In the genomic region with DNA sequence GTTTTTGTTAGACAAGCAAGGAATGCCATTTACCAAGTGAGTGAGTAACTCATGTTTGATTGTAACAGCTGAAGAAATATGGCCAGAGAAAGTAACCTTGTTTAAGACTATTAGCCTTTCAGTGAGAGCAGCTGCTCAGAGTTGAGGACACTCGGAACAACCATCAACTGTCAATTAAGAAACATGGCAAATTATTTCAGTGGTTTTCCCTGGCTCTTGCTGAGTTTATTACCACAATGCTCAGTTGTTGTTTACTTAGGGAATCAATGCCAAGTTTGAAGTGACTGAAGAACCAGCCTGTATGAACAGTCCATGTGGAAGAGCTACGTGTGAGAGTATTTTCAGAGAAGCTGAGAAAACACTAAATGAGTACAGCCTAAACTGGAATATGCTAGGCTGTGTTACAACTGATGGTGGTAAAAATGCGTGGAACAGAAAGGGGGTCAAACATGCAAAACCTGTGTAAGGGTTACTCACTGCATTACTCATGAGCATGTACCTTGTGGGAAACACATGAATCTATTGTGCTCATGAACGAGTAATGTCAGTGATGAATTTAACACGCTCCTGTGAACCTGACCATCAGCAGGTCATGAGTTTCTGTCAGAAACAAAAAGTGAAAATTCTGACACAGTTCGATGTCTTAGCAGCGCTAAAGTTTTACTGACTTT, we compare ENCODE assay signal across 2 cellular contexts.
TF ChIP-seq lines count a peak whose summit lies in the region.

No MANE protein-coding gene starts in this region.

TF ChIP-seq in HepG2, 621 proteins besides CTCF, POLR2A, EP300 and RAD21:
- TF ChIP-seq ZNF331 (CRISPR knock-in tag; IDR thresholded peaks at IDR 0.05) (peak; percentile 84), NFIC (IDR thresholded peaks at IDR 0.05; ENCODE audit: low read length) (no peak), FOXA3 (CRISPR knock-in tag; IDR thresholded peaks at IDR 0.05) (peak; percentile 60; the same call in 1 of the 2 replicates), FOXA1 (IDR thresholded peaks at IDR 0.05) (no peak), FOXA1 (CRISPR knock-in tag; IDR thresholded peaks at IDR 0.05) (peak; percentile 58)
- TF ChIP-seq, protein P1, sequence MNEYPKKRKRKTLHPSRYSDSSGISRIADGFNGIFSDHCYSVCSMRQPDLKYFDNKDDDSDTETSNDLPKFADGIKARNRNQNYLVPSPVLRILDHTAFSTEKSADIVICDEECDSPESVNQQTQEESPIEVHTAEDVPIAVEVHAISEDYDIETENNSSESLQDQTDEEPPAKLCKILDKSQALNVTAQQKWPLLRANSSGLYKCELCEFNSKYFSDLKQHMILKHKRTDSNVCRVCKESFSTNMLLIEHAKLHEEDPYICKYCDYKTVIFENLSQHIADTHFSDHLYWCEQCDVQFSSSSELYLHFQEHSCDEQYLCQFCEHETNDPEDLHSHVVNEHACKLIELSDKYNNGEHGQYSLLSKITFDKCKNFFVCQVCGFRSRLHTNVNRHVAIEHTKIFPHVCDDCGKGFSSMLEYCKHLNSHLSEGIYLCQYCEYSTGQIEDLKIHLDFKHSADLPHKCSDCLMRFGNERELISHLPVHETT (CRISPR knock-in tag; conservative IDR thresholded peaks at IDR 0.05), result no peak
- TF ChIP-seq, protein P2, sequence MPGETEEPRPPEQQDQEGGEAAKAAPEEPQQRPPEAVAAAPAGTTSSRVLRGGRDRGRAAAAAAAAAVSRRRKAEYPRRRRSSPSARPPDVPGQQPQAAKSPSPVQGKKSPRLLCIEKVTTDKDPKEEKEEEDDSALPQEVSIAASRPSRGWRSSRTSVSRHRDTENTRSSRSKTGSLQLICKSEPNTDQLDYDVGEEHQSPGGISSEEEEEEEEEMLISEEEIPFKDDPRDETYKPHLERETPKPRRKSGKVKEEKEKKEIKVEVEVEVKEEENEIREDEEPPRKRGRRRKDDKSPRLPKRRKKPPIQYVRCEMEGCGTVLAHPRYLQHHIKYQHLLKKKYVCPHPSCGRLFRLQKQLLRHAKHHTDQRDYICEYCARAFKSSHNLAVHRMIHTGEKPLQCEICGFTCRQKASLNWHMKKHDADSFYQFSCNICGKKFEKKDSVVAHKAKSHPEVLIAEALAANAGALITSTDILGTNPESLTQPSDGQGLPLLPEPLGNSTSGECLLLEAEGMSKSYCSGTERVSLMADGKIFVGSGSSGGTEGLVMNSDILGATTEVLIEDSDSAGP (CRISPR knock-in tag; IDR thresholded peaks at IDR 0.05; ENCODE audit: borderline replicate concordance), result no peak
- TF ChIP-seq, protein P3, sequence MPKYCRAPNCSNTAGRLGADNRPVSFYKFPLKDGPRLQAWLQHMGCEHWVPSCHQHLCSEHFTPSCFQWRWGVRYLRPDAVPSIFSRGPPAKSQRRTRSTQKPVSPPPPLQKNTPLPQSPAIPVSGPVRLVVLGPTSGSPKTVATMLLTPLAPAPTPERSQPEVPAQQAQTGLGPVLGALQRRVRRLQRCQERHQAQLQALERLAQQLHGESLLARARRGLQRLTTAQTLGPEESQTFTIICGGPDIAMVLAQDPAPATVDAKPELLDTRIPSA (CRISPR knock-in tag; IDR thresholded peaks at IDR 0.05; ENCODE audit: borderline replicate concordance), result no peak

TF ChIP-seq in GM23338, 12 proteins besides CTCF, POLR2A, EP300 and RAD21:
- TF ChIP-seq, protein P4, sequence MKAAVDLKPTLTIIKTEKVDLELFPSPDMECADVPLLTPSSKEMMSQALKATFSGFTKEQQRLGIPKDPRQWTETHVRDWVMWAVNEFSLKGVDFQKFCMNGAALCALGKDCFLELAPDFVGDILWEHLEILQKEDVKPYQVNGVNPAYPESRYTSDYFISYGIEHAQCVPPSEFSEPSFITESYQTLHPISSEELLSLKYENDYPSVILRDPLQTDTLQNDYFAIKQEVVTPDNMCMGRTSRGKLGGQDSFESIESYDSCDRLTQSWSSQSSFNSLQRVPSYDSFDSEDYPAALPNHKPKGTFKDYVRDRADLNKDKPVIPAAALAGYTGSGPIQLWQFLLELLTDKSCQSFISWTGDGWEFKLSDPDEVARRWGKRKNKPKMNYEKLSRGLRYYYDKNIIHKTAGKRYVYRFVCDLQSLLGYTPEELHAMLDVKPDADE (IDR thresholded peaks at IDR 0.05), result no peak
- no peak for TF ChIP-seq JUNB (IDR thresholded peaks at IDR 0.05; ENCODE audit: unreplicated experiment)
- no peak for TF ChIP-seq NANOG (IDR thresholded peaks at IDR 0.05; ENCODE audit: borderline replicate concordance)
- TF ChIP-seq ZNF462 (CRISPR knock-in tag; IDR thresholded peaks at IDR 0.05), result no peak
- TF ChIP-seq REST (IDR thresholded peaks at IDR 0.05; ENCODE audit: unreplicated experiment), result no peak
- no peak for TF ChIP-seq EZH2phosphoT487 (IDR thresholded peaks at IDR 0.05; ENCODE audit: unreplicated experiment)
- TF ChIP-seq ZNF331 (CRISPR knock-in tag; IDR thresholded peaks at IDR 0.05; ENCODE audit: low read depth), result no peak
- no peak for TF ChIP-seq STAT1 (IDR thresholded peaks at IDR 0.05; ENCODE audit: unreplicated experiment)
